7 cellular contexts compared by ENCODE assay signal in genomic region chr6:57618959-57619358, GRCh38.
A peak's percentile ranks its signal among the peaks of the same experiment; 100 is the strongest.
DNase-seq lines count a peak whose midpoint lies in the region; ATAC-seq, FAIRE-seq and TF ChIP-seq lines count a peak whose summit lies in the region.
"Not testable (repeated sequence)": the region's sequence is repeated elsewhere in the genome, so short reads cannot be mapped to it uniquely, and the experiment has no call there.

No MANE protein-coding gene starts in this region.

- not testable (repeated sequence) for H3K36me3 ChIP-seq in GM23338 (ENCODE audit: insufficient read depth); K562 (ENCODE audit: control insufficient read depth, insufficient read depth, low read length)

- H3K4me3 ChIP-seq in GM23338, K562: not testable (repeated sequence)

- H3K27ac Mint-ChIP-seq in GM23338 (peak overlapping the region; percentile 90), WTC11 (peak overlapping the region; percentile 33; the same call in 1 of the 2 replicates), endothelial cell (ENCODE audit: unreplicated experiment) (peak overlapping the region; percentile 30), nephron progenitor cell (peak overlapping the region; percentile 45)
- peak overlapping the region; percentile 6 for H3K27ac Mint-ChIP-seq in activated CD8-positive, alpha-beta T cell treated with anti-CD3 and anti-CD28 coated beads, Interleukin-2, amount 10 ng/mL, durations not matched to agents 7 days and 5 days
- H3K27ac Mint-ChIP-seq in activated naive CD4-positive, alpha-beta T cell treated with anti-CD3 and anti-CD28 coated beads, Interleukin-2, amount 50 U/mL, for 72 hours, result peak overlapping the region; percentile 29 to 51

- H3K9me3 Mint-ChIP-seq in GM23338; WTC11; activated CD8-positive, alpha-beta T cell treated with anti-CD3 and anti-CD28 coated beads, Interleukin-2, amount 10 ng/mL, durations not matched to agents 7 days and 5 days (ENCODE audit: insufficient read depth); activated naive CD4-positive, alpha-beta T cell treated with anti-CD3 and anti-CD28 coated beads, Interleukin-2, amount 50 U/mL, for 72 hours; endothelial cell (ENCODE audit: unreplicated experiment); nephron progenitor cell: not testable (repeated sequence)

- not testable (repeated sequence) for TF ChIP-seq RAD21 in K562 (CRISPR knock-in tag; conservative IDR thresholded peaks at IDR 0.05 in 1 of 2, IDR thresholded peaks at IDR 0.05 in 1 of 2)

- WGBS in K562 (ENCODE audit: insufficient coverage, low coverage, missing lambda C conversion rate), result 87% methylated on average over 6 of the region's 6 CpGs

- not testable (repeated sequence) for FAIRE-seq in K562 (lab: Jason Lieb, UNC)

- H2AFZ ChIP-seq in GM23338; K562 (ENCODE audit: low read depth, low read length): not testable (repeated sequence)

- H3K9me2 ChIP-seq in GM23338 (ENCODE audit: insufficient read depth), result not testable (repeated sequence)

- ATAC-seq in GM23338; WTC11; activated CD8-positive, alpha-beta T cell treated with anti-CD3 and anti-CD28 coated beads, Interleukin-2, amount 10 ng/mL, durations not matched to agents 7 days and 5 days; activated naive CD4-positive, alpha-beta T cell treated with anti-CD3 and anti-CD28 coated beads, Interleukin-2, amount 50 U/mL, for 72 hours; K562: not testable (repeated sequence)

- H3F3A ChIP-seq in GM23338 (replicated peaks; ENCODE audit: low read depth), result not testable (repeated sequence)

- H3K79me2 ChIP-seq in GM23338 (replicated peaks; ENCODE audit: insufficient read depth); K562 (ENCODE audit: control insufficient read depth, insufficient read depth, low read length): not testable (repeated sequence)

- H3K4me1 ChIP-seq in GM23338 (ENCODE audit: insufficient read depth); K562 (replicated peaks in 1 of 2; ENCODE audit: control insufficient read depth in 2 of 2, insufficient read depth in 2 of 2, low read length in 2 of 2): not testable (repeated sequence)

- not testable (repeated sequence) for H3K9ac ChIP-seq in K562 (ENCODE audit: insufficient read depth in 1 of 2, low read depth in 2 of 2, low read length in 2 of 2)

- intact Hi-C loops in K562 (cut with micrococcal nuclease), result not testable (repeated sequence)

- not testable (repeated sequence) for H3K4me3 Mint-ChIP-seq in GM23338; WTC11; activated CD8-positive, alpha-beta T cell treated with anti-CD3 and anti-CD28 coated beads, Interleukin-2, amount 10 ng/mL, durations not matched to agents 7 days and 5 days; endothelial cell (ENCODE audit: unreplicated experiment); nephron progenitor cell

- in situ Hi-C loops in K562 (cut with MboI), result not testable (repeated sequence)

- H3K36me3 Mint-ChIP-seq in GM23338 (ENCODE audit: low read depth), result peaks cover 12% of the 10 kb centered on the region; the same call in 2 of the 3 replicates
- H3K36me3 Mint-ChIP-seq in WTC11; endothelial cell (ENCODE audit: low read depth, unreplicated experiment): not testable (repeated sequence)
- H3K36me3 Mint-ChIP-seq in activated CD8-positive, alpha-beta T cell treated with anti-CD3 and anti-CD28 coated beads, Interleukin-2, amount 10 ng/mL, durations not matched to agents 7 days and 5 days (ENCODE audit: low read depth), result peaks cover 15% of the 10 kb centered on the region
- peaks cover 7 to 10% of the 10 kb centered on the region in 2 donors for H3K36me3 Mint-ChIP-seq in activated naive CD4-positive, alpha-beta T cell treated with anti-CD3 and anti-CD28 coated beads, Interleukin-2, amount 50 U/mL, for 72 hours
- peaks cover 17% of the 10 kb centered on the region for H3K36me3 Mint-ChIP-seq in nephron progenitor cell (ENCODE audit: low read depth)

- CTCF ChIA-PET in WTC11 (lab: Charles Lee); activated CD8-positive, alpha-beta T cell treated with anti-CD3 and anti-CD28 coated beads, Interleukin-2, amount 10 ng/mL, durations not matched to agents 7 days and 5 days (lab: Charles Lee); K562 (lab: Yijun Ruan, JAX; ENCODE audit: low intra/inter-chr PET ratio): not testable (repeated sequence)

- not testable (repeated sequence) for TF ChIP-seq CTCF in GM23338 (conservative IDR thresholded peaks at IDR 0.05; ENCODE audit: low read depth in 2 of 2); WTC11 (IDR thresholded peaks at IDR 0.05); K562 (IDR thresholded peaks at IDR 0.05 in 2 of 3, conservative IDR thresholded peaks at IDR 0.05 in 1 of 3; ENCODE audit: insufficient read depth in 2 of 3, low read depth in 1 of 3, low read length in 3 of 3); endothelial cell (IDR thresholded peaks at IDR 0.05; ENCODE audit: unreplicated experiment); nephron progenitor cell (IDR thresholded peaks at IDR 0.05)

- not testable (repeated sequence) for H3K4me2 ChIP-seq in GM23338; K562 (ENCODE audit: insufficient read depth, low read length)

- POLR2A ChIA-PET in WTC11 (lab: Charles Lee); activated CD8-positive, alpha-beta T cell treated with anti-CD3 and anti-CD28 coated beads, Interleukin-2, amount 10 ng/mL, durations not matched to agents 7 days and 5 days (lab: Charles Lee); K562 (lab: Yijun Ruan, JAX): not testable (repeated sequence)

- not testable (repeated sequence) for TF ChIP-seq EP300 in K562 (IDR thresholded peaks at IDR 0.05; ENCODE audit: low read length)

- not testable (repeated sequence) for H3K4me1 Mint-ChIP-seq in GM23338; WTC11; activated CD8-positive, alpha-beta T cell treated with anti-CD3 and anti-CD28 coated beads, Interleukin-2, amount 10 ng/mL, durations not matched to agents 7 days and 5 days (ENCODE audit: low read depth); endothelial cell (ENCODE audit: unreplicated experiment); nephron progenitor cell

- not testable (repeated sequence) for BruUV-seq in K562 (replicated peaks; lab: Mats Ljungman, UMichigan)

- not testable (repeated sequence) for H3K27ac ChIP-seq in GM23338 (ENCODE audit: low read depth); K562 (ENCODE audit: extremely low read depth, low read depth, low read length)

- H3K27me3 ChIP-seq in GM23338 (ENCODE audit: insufficient read depth); K562 (ENCODE audit: control insufficient read depth in 2 of 2, insufficient read depth in 2 of 2, low read length in 2 of 2): not testable (repeated sequence)

- H3K9me3 ChIP-seq in K562 (replicated peaks; ENCODE audit: control insufficient read depth, insufficient read depth, low read depth, low read length), result not testable (repeated sequence)

- TF ChIP-seq POLR2A in K562 (conservative IDR thresholded peaks at IDR 0.05), result not testable (repeated sequence)

- not testable (repeated sequence) for H4K20me1 ChIP-seq in GM23338 (replicated peaks; ENCODE audit: insufficient read depth); K562 (replicated peaks; ENCODE audit: control insufficient read depth, insufficient read depth, low read length)

- DNase-seq in GM23338 (ENCODE audit: low spot score); WTC11 (ENCODE audit: low spot score); activated naive CD4-positive, alpha-beta T cell treated with anti-CD3 and anti-CD28 coated beads, Interleukin-2, amount 50 U/mL, for 72 hours (ENCODE audit: low spot score in 2 of 2); K562 (ENCODE audit: extremely low read depth in 1 of 4, low spot score in 3 of 4); endothelial cell (ENCODE audit: low spot score); nephron progenitor cell: not testable (repeated sequence)
- DNase-seq in activated CD8-positive, alpha-beta T cell treated with anti-CD3 and anti-CD28 coated beads, Interleukin-2, amount 10 ng/mL, durations not matched to agents 7 days and 5 days, result peak; percentile 27

- not testable (repeated sequence) for H3K9me1 ChIP-seq in K562 (ENCODE audit: control insufficient read depth, insufficient read depth, low read length)

- not testable (repeated sequence) for H3K27me3 Mint-ChIP-seq in GM23338 (ENCODE audit: insufficient read depth, low read depth, poor library complexity); WTC11 (ENCODE audit: low read depth); activated CD8-positive, alpha-beta T cell treated with anti-CD3 and anti-CD28 coated beads, Interleukin-2, amount 10 ng/mL, durations not matched to agents 7 days and 5 days (ENCODE audit: low read depth); endothelial cell (ENCODE audit: unreplicated experiment); nephron progenitor cell (ENCODE audit: low read depth, poor library complexity)

TF ChIP-seq in K562, 482 proteins besides CTCF, POLR2A, EP300 and RAD21:
- TF ChIP-seq NFIC (IDR thresholded peaks at IDR 0.05), result peak; percentile 63; the same call in 1 of the 2 replicates

Comparison
In these comparisons a context has a peak if more than half of its experiments do, and no peak if none do; other contexts are left out.
1. H3K27ac Mint-ChIP-seq: peak in every context shown above with its lines; median percentile 90 in GM23338; 45 in nephron progenitor cell; 40 in activated naive CD4-positive, alpha-beta T cell treated with anti-CD3 and anti-CD28 coated beads, Interleukin-2, amount 50 U/mL, for 72 hours; 33 in WTC11; 30 in endothelial cell; 6 in activated CD8-positive, alpha-beta T cell treated with anti-CD3 and anti-CD28 coated beads, Interleukin-2, amount 10 ng/mL, durations not matched to agents 7 days and 5 days.